Comparison of ENCODE assay signal across 8 cellular contexts in genomic region chr16:85491798-85492616, GRCh38.
A peak's percentile ranks its signal among the peaks of the same experiment; 100 is the strongest.
DNase-seq lines count a peak whose midpoint lies in the region; ATAC-seq lines count a peak whose summit lies in the region.

No MANE protein-coding gene starts in this region.

- H3K27ac ChIP-seq in caudate nucleus (ENCODE audit: low read depth, low read length): no peak overlapping the region

- peak; percentile 93 for DNase-seq in HuH-7.5 (ENCODE audit: low spot score)
- DNase-seq in caudate nucleus (lab: John Stamatoyannopoulos, UW): peak in 37 of 61 donors; percentile 2 to 94 (median 22)
- peak; percentile 89 for DNase-seq in left lobe of liver (ENCODE audit: low spot score)
- DNase-seq in superior temporal gyrus (ENCODE audit: extremely low spot score): peak; percentile 25
- DNase-seq in DMS53 (lab: John Stamatoyannopoulos, UW): no peak
- no peak for DNase-seq in activated effector memory CD4-positive, alpha-beta T cell treated with anti-CD3 and anti-CD28 coated beads, Interleukin-2, amount 50 U/mL, for 16 hours
- no peak for DNase-seq in T-helper 1 cell

- peak; percentile 86 for ATAC-seq in left lobe of liver
- ATAC-seq in GM18873 (IDR thresholded peaks at IDR 0.05; ENCODE audit: low FRiP score, unreplicated experiment): no peak

Comparison
In these comparisons a context has a peak if more than half of its experiments do, and no peak if none do; other contexts are left out.
1. DNase-seq: peak in HuH-7.5 (single experiment), caudate nucleus (37 of 61), left lobe of liver (single experiment) and superior temporal gyrus (single experiment); none in DMS53 (single experiment), activated effector memory CD4-positive, alpha-beta T cell treated with anti-CD3 and anti-CD28 coated beads, Interleukin-2, amount 50 U/mL, for 16 hours (single experiment) and T-helper 1 cell (0 of 5).